In genomic region chr1:63615809-63616420, GRCh38 we compare ENCODE assay signal across 8 cellular contexts. TPM values are rescaled to one million over a fixed set of nuclear protein-coding genes. Genes with fewer than 3 reads are reported as not detected.
DNase-seq lines count a peak whose midpoint lies in the region; ATAC-seq and TF ChIP-seq lines count a peak whose summit lies in the region.

No MANE protein-coding gene starts in this region.

- ATAC-seq in HG03103 (IDR thresholded peaks at IDR 0.05; ENCODE audit: low read depth, unreplicated experiment) (peak; percentile 54), lower lobe of right lung (peak; percentile 71 to 80)

- CTCF ChIA-PET in activated CD4-positive, alpha-beta T cell treated with anti-CD3 and anti-CD28 coated beads, Interleukin-2, amount 10 ng/mL, durations not matched to agents 7 days and 5 days (lab: Charles Lee) = interaction anchor here (1.4 kb wide), 1 partner anchor 521 kb away, joined by 8 read pairs; no protein-coding TSS in a partner anchor

- DNase-seq in NCI-H2081 (lab: John Stamatoyannopoulos, UW) (peak; percentile 67 to 68), NCI-H2081 treated with DMSO at 0.1 percent for 48 hours (lab: John Stamatoyannopoulos, UW) (no peak), NCI-H524 treated with DMSO at 0.1 percent for 48 hours (lab: John Stamatoyannopoulos, UW) (peak; percentile 39), dermis blood vessel endothelial cell (peak; percentile 87), lower lobe of right lung (no peak)
- DNase-seq in activated CD4-positive, alpha-beta T cell treated with anti-CD3 and anti-CD28 coated beads, Interleukin-2, amount 10 ng/mL, durations not matched to agents 7 days and 5 days = peak; percentile 77
- peak; percentile 5 for DNase-seq in stimulated activated CD8-positive, alpha-beta memory T cell treated with anti-CD3 and anti-CD28 coated beads, Interleukin-15, amount 100 ng/mL, for 24 hours (ENCODE audit: low read depth)

- no peaks in the 10 kb centered on the region for H3K27me3 Mint-ChIP-seq in activated CD4-positive, alpha-beta T cell treated with anti-CD3 and anti-CD28 coated beads, Interleukin-2, amount 10 ng/mL, durations not matched to agents 7 days and 5 days

- H3K36me3 ChIP-seq in lower lobe of right lung = no peaks in the 10 kb centered on the region

- peaks cover 32% of the 10 kb centered on the region for H3K4me1 ChIP-seq in lower lobe of right lung

- no peaks in the 10 kb centered on the region for H3K9me3 ChIP-seq in lower lobe of right lung

- no peaks in the 10 kb centered on the region for H3K36me3 Mint-ChIP-seq in activated CD4-positive, alpha-beta T cell treated with anti-CD3 and anti-CD28 coated beads, Interleukin-2, amount 10 ng/mL, durations not matched to agents 7 days and 5 days (ENCODE audit: low read depth)

- no peak overlapping the region for H3K4me3 Mint-ChIP-seq in activated CD4-positive, alpha-beta T cell treated with anti-CD3 and anti-CD28 coated beads, Interleukin-2, amount 10 ng/mL, durations not matched to agents 7 days and 5 days

- H3K27me3 ChIP-seq in lower lobe of right lung (ENCODE audit: low read depth) = no peaks in the 10 kb centered on the region

- H3K4me3 ChIP-seq in lower lobe of right lung = no peak overlapping the region

- no peak overlapping the region for H3K27ac ChIP-seq in lower lobe of right lung

- H3K9me3 Mint-ChIP-seq in activated CD4-positive, alpha-beta T cell treated with anti-CD3 and anti-CD28 coated beads, Interleukin-2, amount 10 ng/mL, durations not matched to agents 7 days and 5 days = no peaks in the 10 kb centered on the region

- intact Hi-C loops in lower lobe of right lung (cut with DNase I) = loop anchor here (10.0 kb wide), 2 partner anchors 509 to 629 kb away; no protein-coding TSS in a partner anchor

- no peak overlapping the region for H3K27ac Mint-ChIP-seq in activated CD4-positive, alpha-beta T cell treated with anti-CD3 and anti-CD28 coated beads, Interleukin-2, amount 10 ng/mL, durations not matched to agents 7 days and 5 days

- H3K4me1 Mint-ChIP-seq in activated CD4-positive, alpha-beta T cell treated with anti-CD3 and anti-CD28 coated beads, Interleukin-2, amount 10 ng/mL, durations not matched to agents 7 days and 5 days = no peaks in the 10 kb centered on the region

- TF ChIP-seq CTCF in lower lobe of right lung (IDR thresholded peaks at IDR 0.05) = peak; percentile 84

- POLR2A ChIA-PET in activated CD4-positive, alpha-beta T cell treated with anti-CD3 and anti-CD28 coated beads, Interleukin-2, amount 10 ng/mL, durations not matched to agents 7 days and 5 days (lab: Charles Lee) = no interaction called here

RNA-seq across cellular contexts. Expression of gene PGM1, which starts 22.7 kb away (rescaled TPM):
- 10 to 100 TPM; 37.0 to 38.7 TPM for total RNA-seq in activated CD4-positive, alpha-beta T cell treated with anti-CD3 and anti-CD28 coated beads, Interleukin-2, amount 10 ng/mL, durations not matched to agents 7 days and 5 days
- total RNA-seq in dermis blood vessel endothelial cell = 41.1 and 44.2 TPM in 2 replicates
- 49.8 TPM for total RNA-seq in lower lobe of right lung

Comparison
In these comparisons a context has a peak if more than half of its experiments do, and no peak if none do; other contexts are left out.
1. DNase-seq: peak in NCI-H2081 (2 of 2), NCI-H524 treated with DMSO at 0.1 percent for 48 hours (single experiment), activated CD4-positive, alpha-beta T cell treated with anti-CD3 and anti-CD28 coated beads, Interleukin-2, amount 10 ng/mL, durations not matched to agents 7 days and 5 days (single experiment), dermis blood vessel endothelial cell (single experiment) and stimulated activated CD8-positive, alpha-beta memory T cell treated with anti-CD3 and anti-CD28 coated beads, Interleukin-15, amount 100 ng/mL, for 24 hours (single experiment); none in NCI-H2081 treated with DMSO at 0.1 percent for 48 hours (single experiment) and lower lobe of right lung (single experiment).